Comparison of ENCODE assay signal across 28 cellular contexts in genomic region chr14:105968291-105968690, GRCh38.
"Had no signal": no experiment of that assay in that cellular context is flagged by ENCODE, and none has a peak within 500 bp of the region (broad histone marks: within the 10 kb centered on the region; RNA-seq: fewer than 3 reads in every experiment).

No MANE protein-coding gene starts in this region.

- H3K27ac ChIP-seq: stomach, suprapubic skin, testis, thoracic aorta, thyroid gland, tibial artery, tibial nerve, transverse colon, upper lobe of left lung, upper lobe of right lung, uterus, vagina had no signal

- H3K9me3 ChIP-seq: stomach, suprapubic skin, testis, thoracic aorta, thyroid gland, tibial artery, tibial nerve, transverse colon, upper lobe of left lung, upper lobe of right lung, uterus, vagina had no signal

- ATAC-seq: stimulated activated effector memory CD8-positive, alpha-beta T cell treated with anti-CD3 and anti-CD28 coated beads, Interleukin-12 subunit alpha, Interleukin-12 subunit beta, amount 100 ng/mL, for 72 hours; stimulated activated memory B cell treated with anti-CD40 and anti-IgM and Interleukin-4, amounts not matched to agents 10 μg/mL and 1 μg/mL and 100 μg/mL, for 72 hours; stimulated activated naive CD8-positive, alpha-beta T cell treated with anti-CD3 and anti-CD28 coated beads, Interleukin-15, amount 100 ng/mL, for 72 hours; stimulated activated naive CD8-positive, alpha-beta T cell treated with anti-CD3 and anti-CD28 coated beads, Interleukin-15, Interleukin-2, amounts not matched to agents 100 U/mL and 50 U/mL, for 24 hours; upper lobe of right lung had no signal

- H3K27ac Mint-ChIP-seq: stimulated activated effector memory CD8-positive, alpha-beta T cell treated with anti-CD3 and anti-CD28 coated beads, Interleukin-12 subunit alpha, Interleukin-12 subunit beta, amount 100 ng/mL, for 72 hours; stimulated activated memory B cell treated with anti-CD40 and anti-IgM and Interleukin-4, amounts not matched to agents 10 μg/mL and 1 μg/mL and 100 μg/mL, for 72 hours; stimulated activated naive B cell treated with anti-CD40 and anti-IgM and Interleukin-4, amounts not matched to agents 10 μg/mL and 1 μg/mL and 100 μg/mL, for 72 hours; stimulated activated naive CD8-positive, alpha-beta T cell treated with anti-CD3 and anti-CD28 coated beads, Interleukin-15, Interleukin-2, amounts not matched to agents 100 ng/mL and 50 ng/mL, for 24 hours; type B pancreatic cell had no signal

- H3K27me3 ChIP-seq: stomach, suprapubic skin, testis, thyroid gland, tibial artery, tibial nerve, transverse colon, upper lobe of left lung, upper lobe of right lung, uterus, vagina had no signal

- H3K36me3 ChIP-seq: stomach, suprapubic skin, thoracic aorta, thyroid gland, tibial artery, tibial nerve, transverse colon, upper lobe of left lung, upper lobe of right lung, uterus, vagina had no signal

- H3K9me3 Mint-ChIP-seq: stimulated activated effector memory CD8-positive, alpha-beta T cell treated with anti-CD3 and anti-CD28 coated beads, Interleukin-12 subunit alpha, Interleukin-12 subunit beta, amount 100 ng/mL, for 72 hours; stimulated activated memory B cell treated with anti-CD40 and anti-IgM and Interleukin-4, amounts not matched to agents 10 μg/mL and 1 μg/mL and 100 μg/mL, for 72 hours; stimulated activated naive B cell treated with anti-CD40 and anti-IgM and Interleukin-4, amounts not matched to agents 10 μg/mL and 1 μg/mL and 100 μg/mL, for 72 hours; stimulated activated naive CD8-positive, alpha-beta T cell treated with anti-CD3 and anti-CD28 coated beads, Interleukin-15, amount 100 ng/mL, for 72 hours; stimulated activated naive CD8-positive, alpha-beta T cell treated with anti-CD3 and anti-CD28 coated beads, Interleukin-15, Interleukin-2, amounts not matched to agents 100 ng/mL and 50 ng/mL, for 24 hours had no signal

- DNase-seq: stimulated activated CD4-positive, alpha-beta T cell treated with anti-CD3 and anti-CD28 coated beads, Interleukin-2, amount 100 ng/mL, for 48 hours; stimulated activated CD4-positive, alpha-beta T cell treated with anti-CD3 and anti-CD28 coated beads, Interleukin-4, amount 100 ng/mL, for 1 hour; stimulated activated CD4-positive, alpha-beta T cell treated with anti-CD3 and anti-CD28 coated beads, Interleukin-4, amount 100 ng/mL, for 24 hours; stimulated activated CD4-positive, alpha-beta T cell treated with anti-CD3 and anti-CD28 coated beads, Interleukin-4, amount 100 ng/mL, for 4 hours; stimulated activated CD8-positive, alpha-beta memory T cell treated with anti-CD3 and anti-CD28 coated beads, Interleukin-4, amount 100 ng/mL, for 48 hours; stimulated activated naive B cell treated with anti-CD40 and anti-IgM and Interleukin-4, amounts not matched to agents 10 μg/mL and 1 μg/mL and 100 μg/mL, for 72 hours; stimulated activated naive CD4-positive, alpha-beta T cell; stimulated activated naive CD4-positive, alpha-beta T cell treated with Interleukin-2 at 50 U/mL for 16 hours; stimulated activated naive CD8-positive, alpha-beta T cell treated with anti-CD3 and anti-CD28 coated beads, Interleukin-15, amount 100 ng/mL, for 72 hours; stimulated activated naive CD8-positive, alpha-beta T cell treated with anti-CD3 and anti-CD28 coated beads, Interleukin-15, Interleukin-2, amounts not matched to agents 100 U/mL and 50 U/mL, for 24 hours; stomach; substantia nigra; testis; thyroid gland; tibial artery; transverse colon; trophoblast cell; upper lobe of right lung; uterus had no signal

- H3K4me1 ChIP-seq: stomach, suprapubic skin, testis, thyroid gland, tibial artery, tibial nerve, transverse colon, upper lobe of left lung, upper lobe of right lung, uterus, vagina had no signal

- H3K27me3 Mint-ChIP-seq: stimulated activated memory B cell treated with anti-CD40 and anti-IgM and Interleukin-4, amounts not matched to agents 10 μg/mL and 1 μg/mL and 100 μg/mL, for 72 hours; stimulated activated naive B cell treated with anti-CD40 and anti-IgM and Interleukin-4, amounts not matched to agents 10 μg/mL and 1 μg/mL and 100 μg/mL, for 72 hours; type B pancreatic cell had no signal

- H3K4me3 Mint-ChIP-seq: stimulated activated effector memory CD8-positive, alpha-beta T cell treated with anti-CD3 and anti-CD28 coated beads, Interleukin-12 subunit alpha, Interleukin-12 subunit beta, amount 100 ng/mL, for 72 hours; stimulated activated memory B cell treated with anti-CD40 and anti-IgM and Interleukin-4, amounts not matched to agents 10 μg/mL and 1 μg/mL and 100 μg/mL, for 72 hours; stimulated activated naive CD8-positive, alpha-beta T cell treated with anti-CD3 and anti-CD28 coated beads, Interleukin-15, Interleukin-2, amounts not matched to agents 100 ng/mL and 50 ng/mL, for 24 hours; type B pancreatic cell had no signal

- H3K36me3 Mint-ChIP-seq: stimulated activated effector memory CD8-positive, alpha-beta T cell treated with anti-CD3 and anti-CD28 coated beads, Interleukin-12 subunit alpha, Interleukin-12 subunit beta, amount 100 ng/mL, for 72 hours; stimulated activated memory B cell treated with anti-CD40 and anti-IgM and Interleukin-4, amounts not matched to agents 10 μg/mL and 1 μg/mL and 100 μg/mL, for 72 hours; stimulated activated naive B cell treated with anti-CD40 and anti-IgM and Interleukin-4, amounts not matched to agents 10 μg/mL and 1 μg/mL and 100 μg/mL, for 72 hours; type B pancreatic cell had no signal

- H3K4me3 ChIP-seq: stomach, suprapubic skin, testis, thoracic aorta, thyroid gland, tibial artery, tibial nerve, transverse colon, upper lobe of left lung, upper lobe of right lung, uterus, vagina had no signal
